In genomic region chr18:66995270-66995669, GRCh38 we compare ENCODE assay signal across 26 cellular contexts.
"Had no signal": no experiment of that assay in that cellular context is flagged by ENCODE, and none has a peak within 500 bp of the region (broad histone marks: within the 10 kb centered on the region; RNA-seq: fewer than 3 reads in every experiment).

No MANE protein-coding gene starts in this region.

- H3K79me2 ChIP-seq: parathyroid adenoma had no signal

- H3K27ac ChIP-seq: neural progenitor cell, ovary, parathyroid adenoma, prostate gland, right lobe of liver, sigmoid colon, stomach, thoracic aorta, thyroid gland, tibial nerve, vagina had no signal

- H3K36me3 ChIP-seq: neural progenitor cell, ovary, prostate gland, right lobe of liver, sigmoid colon, stomach, thoracic aorta, thyroid gland, tibial nerve, vagina had no signal

- H3K4me1 Mint-ChIP-seq: naive thymus-derived CD4-positive, alpha-beta T cell; natural killer cell; nephron; neural progenitor cell; stimulated activated effector memory CD8-positive, alpha-beta T cell treated with anti-CD3 and anti-CD28 coated beads, Interleukin-12 subunit alpha, Interleukin-12 subunit beta, amount 100 ng/mL, for 72 hours; stimulated activated naive B cell treated with anti-CD40 and anti-IgM and Interleukin-4, amounts not matched to agents 10 μg/mL and 1 μg/mL and 100 μg/mL, for 72 hours had no signal

- H3K4me1 ChIP-seq: neural progenitor cell, parathyroid adenoma, prostate gland, right lobe of liver, sigmoid colon, stomach, thyroid gland, tibial nerve, vagina had no signal

- ATAC-seq: naive thymus-derived CD4-positive, alpha-beta T cell; natural killer cell; right cardiac atrium; right lobe of liver; stimulated activated effector memory CD8-positive, alpha-beta T cell treated with anti-CD3 and anti-CD28 coated beads, Interleukin-12 subunit alpha, Interleukin-12 subunit beta, amount 100 ng/mL, for 72 hours; stimulated activated naive B cell treated with anti-CD40 and anti-IgM and Interleukin-4, amounts not matched to agents 10 μg/mL and 1 μg/mL and 100 μg/mL, for 72 hours had no signal

- DNase-seq: naive thymus-derived CD4-positive, alpha-beta T cell; natural killer cell; occipital lobe; ovary; right cardiac atrium; right lobe of liver; sigmoid colon; small intestine; stimulated activated CD4-positive, alpha-beta T cell treated with anti-CD3 and anti-CD28 coated beads, Interleukin-15, amount 100 ng/mL, for 24 hours; stimulated activated CD4-positive, alpha-beta T cell treated with anti-CD3 and anti-CD28 coated beads, Interleukin-2, amount 100 ng/mL, for 24 hours; stimulated activated CD4-positive, alpha-beta T cell treated with anti-CD3 and anti-CD28 coated beads, Interleukin-2, amount 100 ng/mL, for 48 hours; stimulated activated CD4-positive, alpha-beta T cell treated with anti-CD3 and anti-CD28 coated beads, Interleukin-4, amount 100 ng/mL, for 24 hours; stimulated activated naive B cell treated with anti-CD40 and anti-IgM and Interleukin-4, amounts not matched to agents 10 μg/mL and 1 μg/mL and 100 μg/mL, for 72 hours; stimulated activated naive CD4-positive, alpha-beta T cell treated with Interleukin-2 at 50 U/mL for 16 hours; stomach; thyroid gland; trophoblast cell had no signal

- H3K9ac ChIP-seq: neural progenitor cell, parathyroid adenoma had no signal

- H3K27ac Mint-ChIP-seq: naive thymus-derived CD4-positive, alpha-beta T cell; natural killer cell; nephron; neural progenitor cell; stimulated activated effector memory CD8-positive, alpha-beta T cell treated with anti-CD3 and anti-CD28 coated beads, Interleukin-12 subunit alpha, Interleukin-12 subunit beta, amount 100 ng/mL, for 72 hours; stimulated activated naive B cell treated with anti-CD40 and anti-IgM and Interleukin-4, amounts not matched to agents 10 μg/mL and 1 μg/mL and 100 μg/mL, for 72 hours; stimulated activated naive CD8-positive, alpha-beta T cell treated with anti-CD3 and anti-CD28 coated beads, Interleukin-15, Interleukin-2, amounts not matched to agents 100 ng/mL and 50 ng/mL, for 24 hours had no signal

- H3K36me3 Mint-ChIP-seq: naive thymus-derived CD4-positive, alpha-beta T cell; neural progenitor cell; stimulated activated effector memory CD8-positive, alpha-beta T cell treated with anti-CD3 and anti-CD28 coated beads, Interleukin-12 subunit alpha, Interleukin-12 subunit beta, amount 100 ng/mL, for 72 hours; stimulated activated naive B cell treated with anti-CD40 and anti-IgM and Interleukin-4, amounts not matched to agents 10 μg/mL and 1 μg/mL and 100 μg/mL, for 72 hours had no signal

- H3K4me3 Mint-ChIP-seq: naive thymus-derived CD4-positive, alpha-beta T cell; natural killer cell; nephron; neural progenitor cell; stimulated activated effector memory CD8-positive, alpha-beta T cell treated with anti-CD3 and anti-CD28 coated beads, Interleukin-12 subunit alpha, Interleukin-12 subunit beta, amount 100 ng/mL, for 72 hours; stimulated activated naive B cell treated with anti-CD40 and anti-IgM and Interleukin-4, amounts not matched to agents 10 μg/mL and 1 μg/mL and 100 μg/mL, for 72 hours; stimulated activated naive CD8-positive, alpha-beta T cell treated with anti-CD3 and anti-CD28 coated beads, Interleukin-15, Interleukin-2, amounts not matched to agents 100 ng/mL and 50 ng/mL, for 24 hours had no signal

- H3K9me3 Mint-ChIP-seq: nephron, neural progenitor cell had no signal

- H3K27me3 Mint-ChIP-seq: stimulated activated naive B cell treated with anti-CD40 and anti-IgM and Interleukin-4, amounts not matched to agents 10 μg/mL and 1 μg/mL and 100 μg/mL, for 72 hours; stimulated activated naive CD8-positive, alpha-beta T cell treated with anti-CD3 and anti-CD28 coated beads, Interleukin-15, Interleukin-2, amounts not matched to agents 100 ng/mL and 50 ng/mL, for 24 hours had no signal

- H2AFZ ChIP-seq: neural progenitor cell, parathyroid adenoma had no signal

- H3K27me3 ChIP-seq: neural progenitor cell, ovary, right lobe of liver, sigmoid colon, stomach, thyroid gland, tibial nerve, vagina had no signal

- H3K4me3 ChIP-seq: neural progenitor cell, ovary, prostate gland, right lobe of liver, sigmoid colon, stomach, thoracic aorta, thyroid gland, tibial nerve, vagina had no signal

- H3K9me3 ChIP-seq: ovary, prostate gland, right lobe of liver, sigmoid colon, stomach, thoracic aorta, thyroid gland, tibial nerve, vagina had no signal

- H3K4me2 ChIP-seq: neural progenitor cell had no signal
